In genomic region chr7:129855935-129856717, GRCh38 we compare ENCODE assay signal across 25 cellular contexts.
DNase-seq lines count a peak whose midpoint lies in the region; ATAC-seq and TF ChIP-seq lines count a peak whose summit lies in the region.
"Had no signal": no experiment of that assay in that cellular context is flagged by ENCODE, and none has a peak within 500 bp of the region (broad histone marks: within the 10 kb centered on the region; RNA-seq: fewer than 3 reads in every experiment).

No MANE protein-coding gene starts in this region.

- H3K27ac Mint-ChIP-seq in GM23338 (peak overlapping the region; percentile 42), chondrocyte (ENCODE audit: unreplicated experiment) (peak overlapping the region; percentile 94), nephron progenitor cell (peak overlapping the region; percentile 72)
- H3K27ac Mint-ChIP-seq: activated naive CD8-positive, alpha-beta T cell treated with anti-CD3 and anti-CD28 coated beads for 36 hours; activated T-helper 17 cell treated with anti-CD3 and anti-CD28 coated beads, Interleukin-2, amount 50 U/mL, for 72 hours; neural progenitor cell; stimulated activated effector memory CD8-positive, alpha-beta T cell treated with anti-CD3 and anti-CD28 coated beads, Interleukin-12 subunit alpha, Interleukin-12 subunit beta, amount 100 ng/mL, for 72 hours had no signal

- no peaks in the 10 kb centered on the region for H3K27me3 ChIP-seq in GM23338 (ENCODE audit: insufficient read depth)
- H3K27me3 ChIP-seq in MG63, result no peaks in the 10 kb centered on the region
- H3K27me3 ChIP-seq: colonic mucosa, heart left ventricle, left lung, neural progenitor cell had no signal

- H3K4me2 ChIP-seq in GM23338 (no peak overlapping the region), OCI-LY7 (ENCODE audit: low read length) (no peak overlapping the region)
- H3K4me2 ChIP-seq: neural progenitor cell had no signal

- TF ChIP-seq CTCF in GM23338 (conservative IDR thresholded peaks at IDR 0.05; ENCODE audit: low read depth in 2 of 2) (no peak), OCI-LY7 (conservative IDR thresholded peaks at IDR 0.05; ENCODE audit: low read length) (no peak), chondrocyte (IDR thresholded peaks at IDR 0.05) (no peak), nephron progenitor cell (IDR thresholded peaks at IDR 0.05) (no peak)

- H3K4me1 ChIP-seq in GM23338 (ENCODE audit: insufficient read depth) (peaks cover 37% of the 10 kb centered on the region), OCI-LY7 (ENCODE audit: insufficient read depth, low read length, poor library complexity, severe bottlenecking) (peaks cover 4% of the 10 kb centered on the region)
- H3K4me1 ChIP-seq: colonic mucosa, neural progenitor cell had no signal

- H4K20me1 ChIP-seq in GM23338 (replicated peaks; ENCODE audit: insufficient read depth), result peaks cover 10% of the 10 kb centered on the region
- 0 out of 2 replicates have a peak, but pooled peaks cover 8% of the 10 kb centered on the region for H4K20me1 ChIP-seq in OCI-LY7 (ENCODE audit: insufficient read depth, low read length)

- TSS peak; percentile 21 for BruUV-seq in OCI-LY7 (replicated peaks; lab: Mats Ljungman, UMichigan)

- H3K4me1 Mint-ChIP-seq in GM23338 (peaks cover 69% of the 10 kb centered on the region), chondrocyte (ENCODE audit: low read depth) (peaks cover 97% of the 10 kb centered on the region), nephron progenitor cell (peaks cover 31% of the 10 kb centered on the region)

- H3K4me3 Mint-ChIP-seq in GM23338 (no peak overlapping the region), chondrocyte (ENCODE audit: unreplicated experiment) (no peak overlapping the region), nephron progenitor cell (no peak overlapping the region)
- H3K4me3 Mint-ChIP-seq: activated naive CD8-positive, alpha-beta T cell treated with anti-CD3 and anti-CD28 coated beads for 36 hours; activated T-helper 17 cell treated with anti-CD3 and anti-CD28 coated beads, Interleukin-2, amount 50 U/mL, for 72 hours; neural progenitor cell; stimulated activated effector memory CD8-positive, alpha-beta T cell treated with anti-CD3 and anti-CD28 coated beads, Interleukin-12 subunit alpha, Interleukin-12 subunit beta, amount 100 ng/mL, for 72 hours had no signal

- intact Hi-C loops in OCI-LY7 (cut with micrococcal nuclease; ENCODE audit: unreplicated experiment), result no loop called here

- no peak for ATAC-seq in GM23338
- ATAC-seq: activated T-helper 17 cell treated with anti-CD3 and anti-CD28 coated beads, Interleukin-2, amount 50 U/mL, for 72 hours; heart left ventricle; left lung; stimulated activated effector memory CD8-positive, alpha-beta T cell treated with anti-CD3 and anti-CD28 coated beads, Interleukin-12 subunit alpha, Interleukin-12 subunit beta, amount 100 ng/mL, for 72 hours had no signal

- H3K36me3 Mint-ChIP-seq in GM23338 (ENCODE audit: low read depth) (peaks cover 4% of the 10 kb centered on the region; the same call in 1 of the 3 replicates), chondrocyte (ENCODE audit: low read depth) (peaks cover 10% of the 10 kb centered on the region), nephron progenitor cell (ENCODE audit: low read depth) (peaks cover 35% of the 10 kb centered on the region)

- H3F3A ChIP-seq in GM23338 (replicated peaks; ENCODE audit: low read depth), result no peaks in the 10 kb centered on the region

- CTCF ChIA-PET in OCI-LY7 (lab: Charles Lee; ENCODE audit: unreplicated experiment), result no interaction called here

- DNase-seq in GM23338 (ENCODE audit: low spot score), result no peak
- no peak for DNase-seq in OCI-LY7 (ENCODE audit: low spot score)
- DNase-seq in chondrocyte (ENCODE audit: low spot score), result no peak
- DNase-seq in nephron progenitor cell, result no peak
- DNase-seq in MG63, result no peak
- no peak for DNase-seq in NOMO-1 treated with DMSO at 0.1 percent for 48 hours (lab: John Stamatoyannopoulos, UW; ENCODE audit: unreplicated experiment)
- DNase-seq in NCI-H146 (lab: John Stamatoyannopoulos, UW), result no peak
- DNase-seq in NCI-H2107 (lab: John Stamatoyannopoulos, UW), result no peak
- DNase-seq: activated CD4-positive, alpha-beta T cell treated with anti-CD3 and anti-CD28 coated beads for 48 hours; activated naive CD8-positive, alpha-beta T cell treated with anti-CD3 and anti-CD28 coated beads for 36 hours; CD4-positive, alpha-beta memory T cell; colonic mucosa; DMS 273 treated with DMSO at 0.1 percent for 48 hours; H7; heart left ventricle; KG1; left lung; NCI-H2171 treated with DMSO at 0.1 percent for 48 hours; NCI-H748 treated with DMSO at 0.1 percent for 48 hours; SHP77; T-helper 1 cell had no signal

- no peaks in the 10 kb centered on the region for H3K9me2 ChIP-seq in GM23338 (ENCODE audit: insufficient read depth)
- no peaks in the 10 kb centered on the region for H3K9me2 ChIP-seq in OCI-LY7 (ENCODE audit: insufficient read depth, low read length)

- no peaks in the 10 kb centered on the region for H3K9me3 Mint-ChIP-seq in GM23338
- H3K9me3 Mint-ChIP-seq in chondrocyte (ENCODE audit: low read depth), result no peaks in the 10 kb centered on the region
- no peaks in the 10 kb centered on the region for H3K9me3 Mint-ChIP-seq in nephron progenitor cell
- H3K9me3 Mint-ChIP-seq: activated naive CD8-positive, alpha-beta T cell treated with anti-CD3 and anti-CD28 coated beads for 36 hours; activated T-helper 17 cell treated with anti-CD3 and anti-CD28 coated beads, Interleukin-2, amount 50 U/mL, for 72 hours; CD4-positive, alpha-beta memory T cell; neural progenitor cell; stimulated activated effector memory CD8-positive, alpha-beta T cell treated with anti-CD3 and anti-CD28 coated beads, Interleukin-12 subunit alpha, Interleukin-12 subunit beta, amount 100 ng/mL, for 72 hours had no signal

- POLR2A ChIA-PET in OCI-LY7 (lab: Charles Lee), result interaction anchor here (0.6 to 0.8 kb wide), 3 partner anchors 13 to 93 kb away, joined by 3 to 4 read pairs (median 3); no protein-coding TSS in a partner anchor

- no peaks in the 10 kb centered on the region for H3K9me3 ChIP-seq in OCI-LY7 (ENCODE audit: low read length)
- H3K9me3 ChIP-seq in MG63, result no peaks in the 10 kb centered on the region
- H3K9me3 ChIP-seq: colonic mucosa, heart left ventricle, left lung had no signal

- peak overlapping the region; percentile 40; the same call in 1 of the 2 replicates for H3K27ac ChIP-seq in GM23338 (ENCODE audit: low read depth)
- no peak overlapping the region for H3K27ac ChIP-seq in OCI-LY7 (ENCODE audit: low read depth, low read length, poor library complexity, severe bottlenecking)
- H3K27ac ChIP-seq: colonic mucosa, neural progenitor cell had no signal

- H3K27me3 Mint-ChIP-seq in GM23338 (ENCODE audit: insufficient read depth, low read depth, poor library complexity), result peaks cover 3% of the 10 kb centered on the region
- H3K27me3 Mint-ChIP-seq in chondrocyte (ENCODE audit: low read depth), result no peaks in the 10 kb centered on the region
- H3K27me3 Mint-ChIP-seq in nephron progenitor cell (ENCODE audit: low read depth, poor library complexity), result peaks cover 4% of the 10 kb centered on the region
- H3K27me3 Mint-ChIP-seq: activated naive CD8-positive, alpha-beta T cell treated with anti-CD3 and anti-CD28 coated beads for 36 hours; activated T-helper 17 cell treated with anti-CD3 and anti-CD28 coated beads, Interleukin-2, amount 50 U/mL, for 72 hours; CD4-positive, alpha-beta memory T cell; progenitor cell of endocrine pancreas had no signal

- H3K79me2 ChIP-seq in GM23338 (replicated peaks; ENCODE audit: insufficient read depth) (peaks cover 52% of the 10 kb centered on the region), OCI-LY7 (ENCODE audit: insufficient read depth, low read depth, low read length) (no peaks in the 10 kb centered on the region)

- no peaks in the 10 kb centered on the region for H3K36me3 ChIP-seq in GM23338 (ENCODE audit: insufficient read depth)
- no peaks in the 10 kb centered on the region for H3K36me3 ChIP-seq in OCI-LY7 (ENCODE audit: insufficient read depth, low read length)
- peaks cover 18% of the 10 kb centered on the region for H3K36me3 ChIP-seq in MG63
- H3K36me3 ChIP-seq: colonic mucosa, left lung, neural progenitor cell had no signal

- H2AFZ ChIP-seq in GM23338 (no peak overlapping the region), OCI-LY7 (ENCODE audit: low read length) (no peak overlapping the region)
- H2AFZ ChIP-seq: neural progenitor cell had no signal

- H3K4me3 ChIP-seq in GM23338 (no peak overlapping the region), OCI-LY7 (ENCODE audit: low read depth, low read length, poor library complexity, severe bottlenecking) (no peak overlapping the region), MG63 (no peak overlapping the region)
- H3K4me3 ChIP-seq: colonic mucosa, heart left ventricle, left lung, neural progenitor cell had no signal

TF ChIP-seq in GM23338, 12 proteins besides CTCF, POLR2A, EP300 and RAD21 (continues in another document):
- TF ChIP-seq NANOG (IDR thresholded peaks at IDR 0.05; ENCODE audit: borderline replicate concordance) (no peak), REST (IDR thresholded peaks at IDR 0.05; ENCODE audit: unreplicated experiment) (no peak)

Comparison
In these comparisons a context has a peak if more than half of its experiments do, and no peak if none do; other contexts are left out.
1. H3K27ac Mint-ChIP-seq: peak in every context shown above with its lines; median percentile 94 in chondrocyte; 72 in nephron progenitor cell; 42 in GM23338.